Comparison of ENCODE assay signal across 9 cellular contexts in the genomic region with DNA sequence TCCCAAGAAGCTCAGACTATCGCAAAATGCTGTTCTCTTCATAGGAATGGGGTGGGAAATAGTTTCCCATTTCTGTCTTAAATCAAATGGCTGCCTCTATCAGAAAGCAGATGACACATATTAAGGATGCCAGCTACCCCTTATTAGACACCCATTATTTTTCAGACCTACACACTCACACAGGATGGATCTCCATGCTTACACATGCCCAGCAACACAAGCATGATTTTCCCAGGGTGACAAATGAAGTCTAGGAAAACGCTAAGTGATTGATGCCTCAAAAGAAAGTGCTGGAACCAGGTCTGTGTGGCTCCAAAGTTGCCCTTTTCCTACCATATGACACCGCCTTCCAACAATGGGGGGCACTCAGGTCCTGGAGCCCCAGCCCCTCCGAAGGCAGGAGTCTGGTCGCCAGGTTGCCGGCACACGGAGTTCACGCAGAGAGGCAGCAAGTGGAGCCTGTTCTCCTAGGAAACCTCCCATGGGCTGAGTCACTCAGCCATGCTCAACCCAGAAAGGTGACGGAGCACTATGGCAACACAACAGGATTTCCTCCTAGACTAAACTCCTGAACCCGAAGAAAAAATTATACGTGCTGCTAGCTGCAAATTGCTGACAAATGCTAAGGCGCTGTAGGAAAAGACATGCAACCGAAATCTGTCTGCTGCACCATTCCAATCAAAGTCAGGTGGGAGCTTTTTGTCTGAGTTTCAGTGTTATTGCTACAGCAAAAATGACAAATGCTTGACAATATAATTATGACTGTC. TPM values are rescaled to one million over a fixed set of nuclear protein-coding genes. Genes with fewer than 3 reads are reported as not detected.
DNase-seq lines count a peak whose midpoint lies in the region; ATAC-seq and TF ChIP-seq lines count a peak whose summit lies in the region.
"Had no signal": no experiment of that assay in that cellular context is flagged by ENCODE, and none has a peak within 500 bp of the region (broad histone marks: within the 10 kb centered on the region; RNA-seq: fewer than 3 reads in every experiment).

No MANE protein-coding gene starts in this region.

- DNase-seq in Ammon's horn (ENCODE audit: low spot score) (peak; percentile 75), NCI-H69 (lab: John Stamatoyannopoulos, UW) (peak; percentile 89), epithelial cell of proximal tubule (ENCODE audit: low read depth) (no peak), nephron progenitor cell (no peak), NK-92 (lab: John Stamatoyannopoulos, UW; ENCODE audit: unreplicated experiment) (no peak)
- no peak for DNase-seq in activated CD8-positive, alpha-beta T cell treated with anti-CD3 and anti-CD28 coated beads for 36 hours
- DNase-seq in activated CD4-positive, alpha-beta T cell treated with anti-CD3 and anti-CD28 coated beads, Interleukin-2, amount 50 U/mL, for 48 hours = no peak
- DNase-seq: activated CD8-positive, alpha-beta memory T cell treated with anti-CD3 and anti-CD28 coated beads, Interleukin-2, amount 50 U/mL, for 48 hours had no signal

- POLR2A ChIA-PET in activated CD8-positive, alpha-beta T cell treated with anti-CD3 and anti-CD28 coated beads for 36 hours (lab: Charles Lee) = interaction anchor here (1.0 to 1.3 kb wide), 3 partner anchors 9 to 18 kb away, joined by 3 read pairs; no protein-coding TSS in a partner anchor

- peaks cover 21% of the 10 kb centered on the region for H3K36me3 Mint-ChIP-seq in nephron progenitor cell (ENCODE audit: low read depth)
- peaks cover 21% of the 10 kb centered on the region for H3K36me3 Mint-ChIP-seq in activated CD8-positive, alpha-beta T cell treated with anti-CD3 and anti-CD28 coated beads for 36 hours (ENCODE audit: low read depth)

- H3K4me3 Mint-ChIP-seq in nephron progenitor cell = no peak overlapping the region
- no peak overlapping the region for H3K4me3 Mint-ChIP-seq in activated CD8-positive, alpha-beta T cell treated with anti-CD3 and anti-CD28 coated beads for 36 hours

- peaks cover 2% of the 10 kb centered on the region for H3K27me3 Mint-ChIP-seq in nephron progenitor cell (ENCODE audit: low read depth, poor library complexity)
- H3K27me3 Mint-ChIP-seq in activated CD8-positive, alpha-beta T cell treated with anti-CD3 and anti-CD28 coated beads for 36 hours = no peaks in the 10 kb centered on the region

- no peaks in the 10 kb centered on the region for H3K9me3 Mint-ChIP-seq in nephron progenitor cell
- H3K9me3 Mint-ChIP-seq in activated CD8-positive, alpha-beta T cell treated with anti-CD3 and anti-CD28 coated beads for 36 hours = no peaks in the 10 kb centered on the region

- TF ChIP-seq CTCF in epithelial cell of proximal tubule (conservative IDR thresholded peaks at IDR 0.05; ENCODE audit: low read depth, low read length) (peak; percentile 6), nephron progenitor cell (IDR thresholded peaks at IDR 0.05) (no peak)
- no peak for TF ChIP-seq CTCF in activated CD8-positive, alpha-beta T cell treated with anti-CD3 and anti-CD28 coated beads for 36 hours (IDR thresholded peaks at IDR 0.05)

- CTCF ChIA-PET in activated CD8-positive, alpha-beta T cell treated with anti-CD3 and anti-CD28 coated beads for 36 hours (lab: Charles Lee) = interaction anchor here (0.9 to 1.6 kb wide), 2 partner anchors 13 to 137 kb away, joined by 3 to 4 read pairs; no protein-coding TSS in a partner anchor

- H3K4me3 ChIP-seq in epithelial cell of proximal tubule (ENCODE audit: low read depth, low read length) = peak overlapping the region; percentile 34

- H3K4me1 Mint-ChIP-seq in nephron progenitor cell = peaks cover 68% of the 10 kb centered on the region
- H3K4me1 Mint-ChIP-seq in activated CD8-positive, alpha-beta T cell treated with anti-CD3 and anti-CD28 coated beads for 36 hours (ENCODE audit: low read depth) = peaks cover 91% of the 10 kb centered on the region

- no peak for ATAC-seq in GM18868 (IDR thresholded peaks at IDR 0.05; ENCODE audit: unreplicated experiment)
- no peak for ATAC-seq in activated CD8-positive, alpha-beta T cell treated with anti-CD3 and anti-CD28 coated beads for 36 hours

- H3K27ac Mint-ChIP-seq in nephron progenitor cell = peak overlapping the region; percentile 15
- no peak overlapping the region for H3K27ac Mint-ChIP-seq in activated CD8-positive, alpha-beta T cell treated with anti-CD3 and anti-CD28 coated beads for 36 hours

- intact Hi-C loops in activated CD8-positive, alpha-beta T cell treated with anti-CD3 and anti-CD28 coated beads for 36 hours (cut with micrococcal nuclease) = no loop called here

RNA-seq across cellular contexts. Expression of gene VOPP1, which starts 19.8 kb away (rescaled TPM):
- total RNA-seq in epithelial cell of proximal tubule = 98.3 and 116 TPM in 2 replicates
- total RNA-seq in activated CD8-positive, alpha-beta T cell treated with anti-CD3 and anti-CD28 coated beads for 36 hours = 10 to 100 TPM; 32.6 to 34.7 TPM

Comparison
In these comparisons a context has a peak if more than half of its experiments do, and no peak if none do; other contexts are left out.
1. DNase-seq: peak in Ammon's horn (single experiment) and NCI-H69 (single experiment); none in epithelial cell of proximal tubule (single experiment), nephron progenitor cell (single experiment), activated CD8-positive, alpha-beta T cell treated with anti-CD3 and anti-CD28 coated beads for 36 hours (single experiment), activated CD4-positive, alpha-beta T cell treated with anti-CD3 and anti-CD28 coated beads, Interleukin-2, amount 50 U/mL, for 48 hours (0 of 2) and NK-92 (single experiment).